In the genomic region with DNA sequence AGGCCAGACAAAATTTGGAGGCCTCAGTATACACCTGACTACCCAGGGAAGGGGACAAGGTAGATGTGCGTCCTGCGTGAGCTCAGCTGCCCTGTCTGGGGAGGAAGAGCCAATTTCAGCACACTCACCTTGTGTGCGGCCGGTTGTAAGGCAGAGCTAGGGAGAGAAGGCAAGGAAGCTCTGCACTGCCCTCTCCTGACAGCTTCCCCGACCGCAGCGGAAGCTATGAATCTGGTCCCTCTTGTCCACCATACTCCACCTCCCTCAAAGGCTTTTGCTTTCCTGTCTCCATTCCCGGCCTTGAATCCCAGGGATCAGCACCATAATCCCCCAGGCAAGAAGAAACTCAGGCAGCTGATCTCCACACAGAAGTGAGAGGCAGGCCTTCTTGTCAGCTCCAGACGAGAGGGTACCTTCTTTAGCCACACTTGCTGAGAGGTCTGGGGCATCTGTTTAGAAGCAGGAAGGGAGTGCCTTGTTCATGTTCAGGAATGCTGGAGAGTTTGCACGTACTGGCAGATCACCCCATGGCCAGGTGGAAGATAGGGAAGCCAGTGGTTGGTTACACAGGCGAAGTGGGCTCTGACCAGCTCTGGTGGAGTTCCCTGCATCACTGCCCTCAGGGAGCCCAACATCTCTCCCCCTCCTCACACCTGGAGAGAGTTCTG, we compare ENCODE assay signal across 8 cellular contexts.
A peak's percentile ranks its signal among the peaks of the same experiment; 100 is the strongest.
DNase-seq lines count a peak whose midpoint lies in the region; ATAC-seq, FAIRE-seq and TF ChIP-seq lines count a peak whose summit lies in the region.

No MANE protein-coding gene starts in this region.

- BruUV-seq in K562 (replicated peaks; lab: Mats Ljungman, UMichigan) = no TSS peak

- H3K4me1 ChIP-seq in K562 (replicated peaks in 1 of 2; ENCODE audit: control insufficient read depth in 2 of 2, insufficient read depth in 2 of 2, low read length in 2 of 2) = peaks cover 15 to 19% of the 10 kb centered on the region in 2 experiments; a peak in 4 of 5 replicates
- H3K4me1 ChIP-seq in iPS-15b (ENCODE audit: control insufficient read depth, insufficient read depth, low read length) = peaks cover 12% of the 10 kb centered on the region

- peak overlapping the region in 1 of 2 experiments; percentile 58; a peak in 1 of 4 replicates for H3K9ac ChIP-seq in K562 (ENCODE audit: insufficient read depth in 1 of 2, low read depth in 2 of 2, low read length in 2 of 2)
- peak overlapping the region; percentile 19 for H3K9ac ChIP-seq in iPS-15b (ENCODE audit: low read depth, low read length)

- no peaks in the 10 kb centered on the region for H4K20me1 ChIP-seq in K562 (replicated peaks; ENCODE audit: control insufficient read depth, insufficient read depth, low read length)

- H3K9me1 ChIP-seq in K562 (ENCODE audit: control insufficient read depth, insufficient read depth, low read length) = peaks cover 9% of the 10 kb centered on the region

- ATAC-seq in GM21529 (IDR thresholded peaks at IDR 0.05; ENCODE audit: unreplicated experiment) = peak; percentile 63
- ATAC-seq in K562 = peak; percentile 94
- no peak for ATAC-seq in HG03045 (IDR thresholded peaks at IDR 0.05; ENCODE audit: unreplicated experiment)
- no peak for ATAC-seq in GM21737 (IDR thresholded peaks at IDR 0.05; ENCODE audit: unreplicated experiment)

- H3K9me3 ChIP-seq in K562 (replicated peaks; ENCODE audit: control insufficient read depth, insufficient read depth, low read depth, low read length) (no peaks in the 10 kb centered on the region), iPS-15b (ENCODE audit: control insufficient read depth, insufficient read depth, low read length) (no peaks in the 10 kb centered on the region)

- no peaks in the 10 kb centered on the region for H3K36me3 ChIP-seq in K562 (ENCODE audit: control insufficient read depth, insufficient read depth, low read length)
- no peaks in the 10 kb centered on the region for H3K36me3 ChIP-seq in iPS-15b (ENCODE audit: control insufficient read depth, insufficient read depth, low read length)

- H3K27ac ChIP-seq in K562 (ENCODE audit: extremely low read depth, low read depth, low read length) = no peak overlapping the region

- H3K27me3 ChIP-seq in K562 (ENCODE audit: control insufficient read depth in 2 of 2, insufficient read depth in 2 of 2, low read length in 2 of 2) = no peaks in the 10 kb centered on the region
- no peaks in the 10 kb centered on the region for H3K27me3 ChIP-seq in iPS-15b (ENCODE audit: control insufficient read depth, insufficient read depth, low read length)

- DNase-seq in ELR (ENCODE audit: low read depth) = peak; percentile 59
- DNase-seq in NCI-H1105 (lab: John Stamatoyannopoulos, UW) = peak; percentile 23
- peak; percentile 58 to 84 (median 72) for DNase-seq in K562 (ENCODE audit: extremely low read depth in 1 of 4, low spot score in 3 of 4)
- DNase-seq in smooth muscle cell of the brain vasculature (ENCODE audit: low read depth, low spot score) = peak; percentile 28

- H2AFZ ChIP-seq in K562 (ENCODE audit: low read depth, low read length) = peak overlapping the region; percentile 89

- TF ChIP-seq EP300 in K562 (IDR thresholded peaks at IDR 0.05; ENCODE audit: low read length) = no peak

- 11% methylated on average over 11 of the region's 11 CpGs for WGBS in K562 (ENCODE audit: insufficient coverage, low coverage, missing lambda C conversion rate)

- FAIRE-seq in K562 (lab: Jason Lieb, UNC) = peak; percentile 95

- in situ Hi-C loops in K562 (cut with MboI) = no loop called here

- H3K79me2 ChIP-seq in K562 (ENCODE audit: control insufficient read depth, insufficient read depth, low read length) = no peaks in the 10 kb centered on the region

- H3K4me3 ChIP-seq in K562 (no peak overlapping the region), iPS-15b (ENCODE audit: low read depth, low read length) (no peak overlapping the region)

- H3K4me2 ChIP-seq in K562 (ENCODE audit: insufficient read depth, low read length) = peak overlapping the region; percentile 43; the same call in 1 of the 2 replicates

- no peak for TF ChIP-seq POLR2A in K562 (conservative IDR thresholded peaks at IDR 0.05)

- POLR2A ChIA-PET in K562 (lab: Yijun Ruan, JAX) = interaction anchor here (0.7 kb wide), 2 partner anchors 17 to 159 kb away, joined by 4 to 5 read pairs; no protein-coding TSS in a partner anchor

- peak; percentile 80 to 85 (median 83) for TF ChIP-seq CTCF in K562 (IDR thresholded peaks at IDR 0.05 in 2 of 3, conservative IDR thresholded peaks at IDR 0.05 in 1 of 3; ENCODE audit: insufficient read depth in 2 of 3, low read depth in 1 of 3, low read length in 3 of 3)

- intact Hi-C loops in K562 (cut with micrococcal nuclease) = no loop called here

- peak; percentile 39 to 60 for TF ChIP-seq RAD21 in K562 (CRISPR knock-in tag; conservative IDR thresholded peaks at IDR 0.05 in 1 of 2, IDR thresholded peaks at IDR 0.05 in 1 of 2)

- CTCF ChIA-PET in K562 (lab: Yijun Ruan, JAX; ENCODE audit: low intra/inter-chr PET ratio) = no interaction called here

TF ChIP-seq in K562, 482 proteins besides CTCF, POLR2A, EP300 and RAD21 (continues in another document):
- TF ChIP-seq CREM (IDR thresholded peaks at IDR 0.05; ENCODE audit: low read depth) (peak; percentile 35; the same call in 1 of the 2 replicates), NR2F6 (CRISPR knock-in tag; IDR thresholded peaks at IDR 0.05) (no peak), TRIM24 (IDR thresholded peaks at IDR 0.05) (no peak), KDM1A (IDR thresholded peaks at IDR 0.05) (0 out of 4 replicates have a peak, but pooled peaks of 1 of the 2 experiments have one; percentile 33), ZEB2 (IDR thresholded peaks at IDR 0.05) (no peak), TRIM28 (IDR thresholded peaks at IDR 0.05) (no peak), ZKSCAN1 (IDR thresholded peaks at IDR 0.05; ENCODE audit: low read depth, low read length) (no peak), ZNF282 (CRISPR knock-in tag; IDR thresholded peaks at IDR 0.05) (no peak), ESRRA (IDR thresholded peaks at IDR 0.05; ENCODE audit: borderline replicate concordance, low read depth) (peak; percentile 60; the same call in 1 of the 2 replicates), MYNN (IDR thresholded peaks at IDR 0.05) (no peak), MYNN (CRISPR knock-in tag; IDR thresholded peaks at IDR 0.05) (no peak), C11orf30 (IDR thresholded peaks at IDR 0.05; ENCODE audit: low read depth) (peak; percentile 13; the same call in 1 of the 2 replicates), YY1 (IDR thresholded peaks at IDR 0.05; ENCODE audit: borderline replicate concordance in 1 of 3, control insufficient read depth in 1 of 3, extremely low read depth in 1 of 3, insufficient read depth in 3 of 3, insufficient read length in 1 of 3, insufficient replicate concordance in 2 of 3, low read depth in 1 of 3, low read length in 2 of 3) (peak in 1 of 3 experiments; percentile 29), RCOR1 (IDR thresholded peaks at IDR 0.05; ENCODE audit: borderline replicate concordance in 1 of 2, low read depth in 2 of 2, low read length in 2 of 2) (peak in 1 of 2 experiments; percentile 56; a peak in 1 of 4 replicates), MEIS2 (IDR thresholded peaks at IDR 0.05; ENCODE audit: partially characterized antibody) (peak; percentile 12), SMARCA4 (IDR thresholded peaks at IDR 0.05) (0 out of 2 replicates have a peak, but pooled peaks have one; percentile 28), GABPA (tag; conservative IDR thresholded peaks at IDR 0.05; ENCODE audit: low read depth) (peak; percentile 67), ETV1 (tag; conservative IDR thresholded peaks at IDR 0.05; ENCODE audit: low read depth) (peak; percentile 91), ZNF263 (CRISPR knock-in tag; IDR thresholded peaks at IDR 0.05; ENCODE audit: borderline replicate concordance) (0 out of 2 replicates have a peak, but pooled peaks have one; percentile 34), SMC3 (conservative IDR thresholded peaks at IDR 0.05; ENCODE audit: insufficient read depth, low read depth, low read length) (peak; percentile 44; the same call in 1 of the 2 replicates), ZNF217 (CRISPR knock-in tag; IDR thresholded peaks at IDR 0.05) (no peak), ZNF212 (CRISPR knock-in tag; IDR thresholded peaks at IDR 0.05) (no peak), JUN (IDR thresholded peaks at IDR 0.05; ENCODE audit: borderline replicate concordance, low read depth, low read length) (no peak), JUN (CRISPR knock-in tag; IDR thresholded peaks at IDR 0.05; ENCODE audit: borderline replicate concordance) (no peak)
- TF ChIP-seq, protein P1, sequence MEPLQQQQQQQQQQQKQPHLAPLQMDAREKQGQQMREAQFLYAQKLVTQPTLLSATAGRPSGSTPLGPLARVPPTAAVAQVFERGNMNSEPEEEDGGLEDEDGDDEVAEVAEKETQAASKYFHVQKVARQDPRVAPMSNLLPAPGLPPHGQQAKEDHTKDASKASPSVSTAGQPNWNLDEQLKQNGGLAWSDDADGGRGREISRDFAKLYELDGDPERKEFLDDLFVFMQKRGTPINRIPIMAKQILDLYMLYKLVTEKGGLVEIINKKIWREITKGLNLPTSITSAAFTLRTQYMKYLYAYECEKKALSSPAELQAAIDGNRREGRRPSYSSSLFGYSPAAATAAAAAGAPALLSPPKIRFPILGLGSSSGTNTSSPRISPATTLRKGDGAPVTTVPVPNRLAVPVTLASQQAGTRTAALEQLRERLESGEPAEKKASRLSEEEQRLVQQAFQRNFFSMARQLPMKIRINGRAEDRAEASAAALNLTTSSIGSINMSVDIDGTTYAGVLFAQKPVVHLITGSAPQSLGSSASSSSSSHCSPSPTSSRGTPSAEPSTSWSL (CRISPR knock-in tag; IDR thresholded peaks at IDR 0.05; ENCODE audit: borderline replicate concordance) = no peak
- TF ChIP-seq, protein P2, sequence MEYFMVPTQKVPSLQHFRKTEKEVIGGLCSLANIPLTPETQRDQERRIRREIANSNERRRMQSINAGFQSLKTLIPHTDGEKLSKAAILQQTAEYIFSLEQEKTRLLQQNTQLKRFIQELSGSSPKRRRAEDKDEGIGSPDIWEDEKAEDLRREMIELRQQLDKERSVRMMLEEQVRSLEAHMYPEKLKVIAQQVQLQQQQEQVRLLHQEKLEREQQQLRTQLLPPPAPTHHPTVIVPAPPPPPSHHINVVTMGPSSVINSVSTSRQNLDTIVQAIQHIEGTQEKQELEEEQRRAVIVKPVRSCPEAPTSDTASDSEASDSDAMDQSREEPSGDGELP (CRISPR knock-in tag; IDR thresholded peaks at IDR 0.05; ENCODE audit: borderline replicate concordance) = no peak

Comparison
In these comparisons a context has a peak if more than half of its experiments do, and no peak if none do; other contexts are left out.
1. ATAC-seq: peak in GM21529 (single experiment) and K562 (single experiment); none in HG03045 (single experiment) and GM21737 (single experiment).
2. Peak in every context shown above with its lines, with median percentiles within 50 percentile points of each other: DNase-seq.